ENCODE assay signal across 11 cellular contexts in the genomic region with DNA sequence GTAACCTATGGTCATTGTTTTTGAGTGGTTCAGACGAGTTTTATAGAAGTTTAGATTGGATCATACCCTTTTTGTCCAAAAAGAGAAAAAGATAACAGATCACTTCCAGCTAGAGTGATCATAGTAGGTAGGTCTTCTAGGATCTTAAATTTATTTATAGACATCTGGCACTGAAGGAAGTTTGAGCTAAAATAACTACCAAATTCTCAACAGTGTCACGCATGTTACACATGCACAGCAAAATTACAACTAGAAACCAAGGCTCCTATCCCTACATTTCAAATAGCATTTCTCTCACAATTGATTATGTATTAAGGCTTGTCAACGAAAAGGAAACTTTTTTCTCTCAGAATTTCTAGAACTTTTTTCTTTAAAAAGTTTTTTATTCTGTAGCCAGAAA. TPM values are rescaled to one million over a fixed set of nuclear protein-coding genes. Genes with fewer than 3 reads are reported as not detected.
DNase-seq lines count a peak whose midpoint lies in the region; ATAC-seq, FAIRE-seq and TF ChIP-seq lines count a peak whose summit lies in the region.
"Had no signal": no experiment of that assay in that cellular context is flagged by ENCODE, and none has a peak within 500 bp of the region (broad histone marks: within the 10 kb centered on the region; RNA-seq: fewer than 3 reads in every experiment).

No MANE protein-coding gene starts in this region.

- no peak for TF ChIP-seq CTCF in chondrocyte (IDR thresholded peaks at IDR 0.05)
- no peak for TF ChIP-seq CTCF in natural killer cell (IDR thresholded peaks at IDR 0.05)
- TF ChIP-seq CTCF in kidney (IDR thresholded peaks at IDR 0.05; ENCODE audit: borderline replicate concordance, extremely low read depth, insufficient read depth), result no peak

- H3K9ac ChIP-seq in HUES64 (ENCODE audit: low read depth, low read length) (no peak overlapping the region), kidney (ENCODE audit: low read length in 2 of 2) (no peak overlapping the region)

- intact Hi-C loops in natural killer cell (cut with micrococcal nuclease) (no loop called here), kidney (cut with DNase I) (no loop called here)

- peak overlapping the region; percentile 89 for H3K4me3 ChIP-seq in ACC112 (ENCODE audit: low read depth, low read length)
- H3K4me3 ChIP-seq in HUES64 (ENCODE audit: low read length), result peak overlapping the region; percentile 95; the same call in 1 of the 2 replicates
- no peak overlapping the region for H3K4me3 ChIP-seq in kidney (ENCODE audit: low read length in 2 of 2)

- H3K27me3 ChIP-seq in ACC112 (ENCODE audit: insufficient read depth, low read length) (no peaks in the 10 kb centered on the region), HUES64 (ENCODE audit: insufficient read depth, low read length) (no peaks in the 10 kb centered on the region)
- H3K27me3 ChIP-seq: BE2C had no signal

- no peak for ATAC-seq in natural killer cell
- ATAC-seq: left ventricle myocardium superior had no signal

- no peaks in the 10 kb centered on the region for H3K9me3 Mint-ChIP-seq in chondrocyte (ENCODE audit: low read depth)
- no peaks in the 10 kb centered on the region for H3K9me3 Mint-ChIP-seq in natural killer cell

- no peaks in the 10 kb centered on the region for H3K27me3 Mint-ChIP-seq in chondrocyte (ENCODE audit: low read depth)
- H3K27me3 Mint-ChIP-seq in natural killer cell (ENCODE audit: low read depth in 2 of 2), result peaks cover 0 to 2% of the 10 kb centered on the region in 2 donors

- H3K79me2 ChIP-seq in ACC112 (ENCODE audit: control insufficient read depth, insufficient read depth, low read length, unreplicated experiment), result peaks cover 73% of the 10 kb centered on the region

- peak overlapping the region; percentile 94 for H3K27ac ChIP-seq in ACC112 (ENCODE audit: low read depth, low read length)
- H3K27ac ChIP-seq in HUES64 (ENCODE audit: low read depth, low read length), result no peak overlapping the region
- no peak overlapping the region for H3K27ac ChIP-seq in kidney (ENCODE audit: low read depth in 2 of 2, low read length in 2 of 2)

- DNase-seq in chondrocyte (ENCODE audit: low spot score), result no peak
- no peak for DNase-seq in natural killer cell
- DNase-seq in activated CD4-positive, alpha-beta T cell treated with anti-CD3 and anti-CD28 coated beads, Interleukin-2, amount 50 U/mL, for 1 hour, result no peak
- no peak for DNase-seq in NOMO-1 treated with dmso at 0.1 percent for 144 hours (lab: John Stamatoyannopoulos, UW; ENCODE audit: unreplicated experiment)
- no peak for DNase-seq in kidney
- DNase-seq in nucleus accumbens (lab: John Stamatoyannopoulos, UW), result no peak
- DNase-seq: BE2C, left ventricle myocardium superior had no signal

- peak overlapping the region; percentile 99 for H3K27ac Mint-ChIP-seq in chondrocyte (ENCODE audit: unreplicated experiment)
- H3K27ac Mint-ChIP-seq in natural killer cell, result peak overlapping the region; percentile 45 to 53

- no peaks in the 10 kb centered on the region for H3K9me3 ChIP-seq in HUES64 (ENCODE audit: insufficient read depth, low read depth, low read length)
- no peaks in the 10 kb centered on the region for H3K9me3 ChIP-seq in kidney (ENCODE audit: control insufficient read depth in 1 of 2, low read length in 2 of 2)
- H3K9me3 ChIP-seq: BE2C had no signal

- 0 out of 2 replicates have a peak, but pooled peaks cover 6% of the 10 kb centered on the region for H3K36me3 ChIP-seq in ACC112 (ENCODE audit: insufficient read depth, low read length)
- peaks cover 18% of the 10 kb centered on the region for H3K36me3 ChIP-seq in HUES64 (ENCODE audit: insufficient read depth, low read length)
- no peaks in the 10 kb centered on the region for H3K36me3 ChIP-seq in kidney (ENCODE audit: control insufficient read depth in 1 of 2, insufficient read depth in 2 of 2, low read length in 2 of 2)

- H3K36me3 Mint-ChIP-seq in chondrocyte (ENCODE audit: low read depth), result peaks cover 2% of the 10 kb centered on the region
- no peaks in the 10 kb centered on the region for H3K36me3 Mint-ChIP-seq in natural killer cell

- FAIRE-seq in kidney (lab: Jason Lieb, UNC), result no peak
- FAIRE-seq: bronchial epithelial cell had no signal

- WGBS in HUES64, result 94% methylated on average over 3 of the region's 3 CpGs

- H3K4me1 ChIP-seq in ACC112 (ENCODE audit: control insufficient read depth, insufficient read depth, low read length, unreplicated experiment), result peaks cover 58% of the 10 kb centered on the region
- H3K4me1 ChIP-seq in HUES64 (ENCODE audit: insufficient read depth, low read length), result peaks cover 23% of the 10 kb centered on the region; the same call in 1 of the 2 replicates
- peaks cover 10 to 18% of the 10 kb centered on the region in 2 donors for H3K4me1 ChIP-seq in kidney (ENCODE audit: control insufficient read depth in 1 of 2, insufficient read depth in 1 of 2, low read depth in 1 of 2, low read length in 2 of 2)

- H3K4me3 Mint-ChIP-seq in chondrocyte (ENCODE audit: unreplicated experiment), result peak overlapping the region; percentile 90
- H3K4me3 Mint-ChIP-seq in natural killer cell, result no peak overlapping the region

- no peak overlapping the region for H2AFZ ChIP-seq in ACC112 (ENCODE audit: low read length, unreplicated experiment)

- H3K4me1 Mint-ChIP-seq in chondrocyte (ENCODE audit: low read depth) (peaks cover 66% of the 10 kb centered on the region), natural killer cell (peaks cover 42% of the 10 kb centered on the region in 2 donors)

RNA-seq across cellular contexts. Expression of a gene that starts 2.3 kb away (rescaled TPM):
- polyA plus RNA-seq in HUES64 (2013, experiment 1 of 2), result 121 TPM
- 138 TPM for polyA plus RNA-seq in HUES64 (2013, experiment 2 of 2)
- total RNA-seq in chondrocyte (731 to 820 TPM (median 734 TPM) in 3 replicates), natural killer cell (10 to 100 TPM; 25.9 to 31.7 (median 27.6) TPM), kidney (75.1 TPM)
- polyA plus RNA-seq in kidney (ENCODE audit: insufficient read depth, low read depth, low replicate concordance), result 32.9 TPM

RNA-seq across cellular contexts. Expression of a gene that starts 34.1 kb away (rescaled TPM):
- polyA plus RNA-seq in HUES64 (2013, experiment 1 of 2), result not detected
- polyA plus RNA-seq in HUES64 (2013, experiment 2 of 2), result not detected
- not detected in 3 replicates for total RNA-seq in chondrocyte
- not detected for total RNA-seq in natural killer cell
- not detected for total RNA-seq in kidney
- polyA plus RNA-seq in kidney (ENCODE audit: insufficient read depth, low read depth, low replicate concordance), result not detected
- total RNA-seq: bronchial epithelial cell, left ventricle myocardium superior had no signal

RNA-seq across cellular contexts. Expression of a gene that starts 50.3 kb away (rescaled TPM):
- 19.3 TPM for polyA plus RNA-seq in HUES64 (2013, experiment 1 of 2)
- polyA plus RNA-seq in HUES64 (2013, experiment 2 of 2), result 26.7 TPM
- total RNA-seq in chondrocyte (7.6 to 8.8 TPM (median 8.5 TPM) in 3 replicates), natural killer cell (10 to 100 TPM; 10.9 to 17.5 (median 13.2) TPM), kidney (4.2 TPM)
- 1.4 TPM for polyA plus RNA-seq in kidney (ENCODE audit: insufficient read depth, low read depth, low replicate concordance)

Comparison
In these comparisons a context has a peak if more than half of its experiments do, and no peak if none do; other contexts are left out.
1. H3K4me3 ChIP-seq: peak in ACC112 (single experiment) and HUES64 (single experiment); none in kidney (0 of 2).